8 cellular contexts compared by ENCODE assay signal in the genomic region with DNA sequence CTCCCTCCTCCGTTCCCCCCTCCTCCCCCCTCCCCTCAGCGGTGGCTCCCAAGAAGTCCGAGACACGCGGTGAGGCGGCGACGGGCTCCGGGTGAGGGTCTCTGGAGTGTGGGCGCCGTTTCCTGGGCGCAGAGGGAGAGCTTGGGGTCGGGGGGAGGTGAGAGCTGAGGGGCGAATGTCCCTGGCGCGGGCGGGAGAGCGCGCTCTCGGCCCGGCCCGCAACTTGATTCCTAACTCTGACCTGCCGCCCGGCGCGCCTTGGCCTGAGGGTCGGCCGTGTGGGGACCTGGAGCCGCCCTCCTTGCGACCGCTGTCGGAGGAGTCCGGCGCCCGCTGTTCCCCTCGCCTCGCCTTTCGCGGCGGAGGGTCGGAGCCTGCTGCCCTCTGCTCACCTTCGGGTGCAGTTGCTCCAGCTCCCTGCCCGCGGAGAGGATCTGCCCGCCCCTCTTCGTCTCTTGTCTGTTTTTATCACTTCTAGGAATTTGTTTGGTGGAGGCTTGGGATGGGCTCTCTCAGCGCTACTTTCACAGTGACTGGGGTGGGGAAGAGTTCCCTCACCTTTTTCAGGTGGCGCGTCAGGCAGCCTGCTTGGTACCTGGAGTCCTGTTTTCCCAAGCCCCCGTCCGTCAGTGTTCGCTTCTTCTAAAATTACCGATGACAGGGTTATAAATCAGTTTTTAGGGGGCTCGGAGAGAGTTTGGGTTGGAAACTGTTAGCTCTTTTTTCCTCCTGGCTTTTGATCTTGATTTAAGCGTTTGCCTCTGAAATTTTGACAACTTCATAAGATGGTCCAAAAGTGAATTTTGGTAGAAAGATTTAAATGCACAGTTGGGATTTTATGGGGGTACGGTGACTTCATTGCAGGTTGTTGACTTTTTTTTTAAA. TPM values are rescaled to one million over a fixed set of nuclear protein-coding genes. Genes with fewer than 3 reads are reported as not detected.
DNase-seq lines count a peak whose midpoint lies in the region; ATAC-seq and TF ChIP-seq lines count a peak whose summit lies in the region.

No MANE protein-coding gene starts in this region.

- no peaks in the 10 kb centered on the region for H3K36me3 ChIP-seq in KMS-11 (ENCODE audit: insufficient read depth)
- peaks cover 0 to 7% (median 0%) of the 10 kb centered on the region in 3 donors for H3K36me3 ChIP-seq in esophagus squamous epithelium

- TF ChIP-seq CTCF in KMS-11 (conservative IDR thresholded peaks at IDR 0.05; ENCODE audit: low read depth, low read length) (no peak), esophagus squamous epithelium (IDR thresholded peaks at IDR 0.05) (peak in 1 of 6 experiments; percentile 13), nephron (IDR thresholded peaks at IDR 0.05; ENCODE audit: unreplicated experiment in 3 of 3) (no peak)

- no peaks in the 10 kb centered on the region for H4K20me1 ChIP-seq in KMS-11 (ENCODE audit: insufficient read depth)

- H3K27ac ChIP-seq in KMS-11 (peak overlapping the region; percentile 90), esophagus squamous epithelium (peak overlapping the region; percentile 95 to 98 (median 96))

- peak overlapping the region; percentile 62 for H3K4me2 ChIP-seq in KMS-11

- no peaks in the 10 kb centered on the region for H3K9me3 ChIP-seq in esophagus squamous epithelium

- no peak for TF ChIP-seq POLR2A in esophagus squamous epithelium (IDR thresholded peaks at IDR 0.05)

- 2 to 3% methylated on average over 8 to 31 of the region's 56 CpGs for WGBS in esophagus squamous epithelium, 2 donors

- peak overlapping the region; percentile 99 for H3K27ac Mint-ChIP-seq in activated CD4-positive, alpha-beta T cell treated with anti-CD3 and anti-CD28 coated beads, Interleukin-2, amount 10 ng/mL, durations not matched to agents 24 days and 14 days
- H3K27ac Mint-ChIP-seq in nephron: peak overlapping the region; percentile 62 to 99 (median 98)

- H3K79me2 ChIP-seq in KMS-11 (ENCODE audit: insufficient read depth, low read depth): peaks cover 37% of the 10 kb centered on the region

- peaks cover 23% of the 10 kb centered on the region for H3K4me1 ChIP-seq in KMS-11 (ENCODE audit: low read depth, poor library complexity, severe bottlenecking)
- H3K4me1 ChIP-seq in esophagus squamous epithelium: peaks cover 0 to 43% (median 7%) of the 10 kb centered on the region in 3 donors

- H3K27me3 ChIP-seq in KMS-11 (ENCODE audit: insufficient read depth, low read depth): no peaks in the 10 kb centered on the region
- H3K27me3 ChIP-seq in esophagus squamous epithelium: no peaks in the 10 kb centered on the region

- intact Hi-C loops in activated CD4-positive, alpha-beta T cell treated with anti-CD3 and anti-CD28 coated beads, Interleukin-2, amount 10 ng/mL, durations not matched to agents 24 days and 14 days (cut with micrococcal nuclease): loop anchor here (1.0 to 5.0 kb wide), 6 partner anchors 39 to 1304 kb away; a partner anchor contains a TSS
- intact Hi-C loops in esophagus squamous epithelium (cut with DNase I): no loop called here

- peaks cover 5% of the 10 kb centered on the region for H3K27me3 Mint-ChIP-seq in activated CD4-positive, alpha-beta T cell treated with anti-CD3 and anti-CD28 coated beads, Interleukin-2, amount 10 ng/mL, durations not matched to agents 24 days and 14 days
- no peaks in the 10 kb centered on the region for H3K27me3 Mint-ChIP-seq in nephron (ENCODE audit: low read depth)

- peak; percentile 33 for ATAC-seq in GM21786 (IDR thresholded peaks at IDR 0.05; ENCODE audit: unreplicated experiment)

- peak overlapping the region; percentile 69 for H2AFZ ChIP-seq in KMS-11 (ENCODE audit: low read depth)

- DNase-seq in NCI-H1436 (lab: John Stamatoyannopoulos, UW) (peak; percentile 34), NCI-H1436 treated with DMSO at 0.1 percent for 48 hours (lab: John Stamatoyannopoulos, UW) (no peak), esophagus squamous epithelium (lab: John Stamatoyannopoulos, UW) (no peak), foreskin melanocyte (no peak)
- peak; percentile 80 for DNase-seq in activated CD4-positive, alpha-beta T cell treated with anti-CD3 and anti-CD28 coated beads, Interleukin-2, amount 10 ng/mL, durations not matched to agents 24 days and 14 days

- peak overlapping the region; percentile 80 for H3K9ac ChIP-seq in KMS-11

- H3K4me3 Mint-ChIP-seq in activated CD4-positive, alpha-beta T cell treated with anti-CD3 and anti-CD28 coated beads, Interleukin-2, amount 10 ng/mL, durations not matched to agents 24 days and 14 days: peak overlapping the region; percentile 88
- peak overlapping the region; percentile 93 to 96 (median 93) for H3K4me3 Mint-ChIP-seq in nephron

- peaks cover 15% of the 10 kb centered on the region for H3K36me3 Mint-ChIP-seq in activated CD4-positive, alpha-beta T cell treated with anti-CD3 and anti-CD28 coated beads, Interleukin-2, amount 10 ng/mL, durations not matched to agents 24 days and 14 days (ENCODE audit: low read depth)
- no peaks in the 10 kb centered on the region for H3K36me3 Mint-ChIP-seq in nephron (ENCODE audit: low read depth)

- H3K4me1 Mint-ChIP-seq in activated CD4-positive, alpha-beta T cell treated with anti-CD3 and anti-CD28 coated beads, Interleukin-2, amount 10 ng/mL, durations not matched to agents 24 days and 14 days: peaks cover 34% of the 10 kb centered on the region
- H3K4me1 Mint-ChIP-seq in nephron: peaks cover 23% of the 10 kb centered on the region

- H3K4me3 ChIP-seq in KMS-11 (IDR thresholded peaks at IDR 0.05; ENCODE audit: insufficient read depth, low read depth, low read length) (no peak overlapping the region), esophagus squamous epithelium (peak overlapping the region; percentile 72 to 98 (median 96))

- no peaks in the 10 kb centered on the region for H3K9me3 Mint-ChIP-seq in activated CD4-positive, alpha-beta T cell treated with anti-CD3 and anti-CD28 coated beads, Interleukin-2, amount 10 ng/mL, durations not matched to agents 24 days and 14 days
- H3K9me3 Mint-ChIP-seq in nephron: no peaks in the 10 kb centered on the region

RNA-seq across cellular contexts. Expression of a gene that starts 0.5 kb away (rescaled TPM):
- 68.7 and 71.2 TPM in 2 replicates for total RNA-seq in activated CD4-positive, alpha-beta T cell treated with anti-CD3 and anti-CD28 coated beads, Interleukin-2, amount 10 ng/mL, durations not matched to agents 24 days and 14 days
- total RNA-seq in esophagus squamous epithelium: 10 to 100 TPM; 29.1 to 49.4 (median 31.1) TPM

Comparison
In these comparisons a context has a peak if more than half of its experiments do, and no peak if none do; other contexts are left out.
1. DNase-seq: peak in NCI-H1436 (single experiment) and activated CD4-positive, alpha-beta T cell treated with anti-CD3 and anti-CD28 coated beads, Interleukin-2, amount 10 ng/mL, durations not matched to agents 24 days and 14 days (single experiment); none in NCI-H1436 treated with DMSO at 0.1 percent for 48 hours (single experiment), esophagus squamous epithelium (single experiment) and foreskin melanocyte (single experiment).